In the genomic region with DNA sequence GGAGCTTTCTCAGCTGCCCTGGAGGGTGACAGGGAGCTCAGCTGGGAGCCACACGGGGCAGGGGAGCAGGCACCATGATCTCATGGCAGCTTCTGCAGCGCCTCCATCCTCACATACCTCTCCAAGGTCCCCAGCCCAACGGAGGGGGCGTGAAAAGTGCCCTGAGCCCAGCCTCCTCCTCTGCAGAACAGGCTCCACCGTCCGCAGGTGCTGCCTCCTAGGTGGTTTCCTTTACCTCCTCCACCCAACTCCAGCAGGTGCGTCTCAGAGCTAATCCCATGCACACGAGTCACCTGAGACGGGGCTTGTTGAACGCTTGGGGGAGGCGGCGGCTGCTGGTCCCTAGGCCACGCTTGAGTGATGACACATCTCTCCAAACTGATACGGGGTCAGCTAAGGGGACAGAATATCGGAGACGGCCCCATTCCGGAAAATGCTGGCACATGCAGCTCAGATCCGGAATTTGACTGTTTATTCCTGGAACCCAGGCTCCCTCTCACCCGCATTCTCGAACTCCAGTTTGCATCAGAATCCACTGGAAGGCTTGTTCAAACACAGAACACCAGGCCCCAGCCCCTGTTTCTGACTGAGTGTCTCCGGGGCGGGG, we compare ENCODE assay signal across 2 cellular contexts.
TF ChIP-seq lines count a peak whose summit lies in the region.

No MANE protein-coding gene starts in this region.

TF ChIP-seq in GM23338, 12 proteins besides CTCF, POLR2A, EP300 and RAD21:
- TF ChIP-seq, protein P1, sequence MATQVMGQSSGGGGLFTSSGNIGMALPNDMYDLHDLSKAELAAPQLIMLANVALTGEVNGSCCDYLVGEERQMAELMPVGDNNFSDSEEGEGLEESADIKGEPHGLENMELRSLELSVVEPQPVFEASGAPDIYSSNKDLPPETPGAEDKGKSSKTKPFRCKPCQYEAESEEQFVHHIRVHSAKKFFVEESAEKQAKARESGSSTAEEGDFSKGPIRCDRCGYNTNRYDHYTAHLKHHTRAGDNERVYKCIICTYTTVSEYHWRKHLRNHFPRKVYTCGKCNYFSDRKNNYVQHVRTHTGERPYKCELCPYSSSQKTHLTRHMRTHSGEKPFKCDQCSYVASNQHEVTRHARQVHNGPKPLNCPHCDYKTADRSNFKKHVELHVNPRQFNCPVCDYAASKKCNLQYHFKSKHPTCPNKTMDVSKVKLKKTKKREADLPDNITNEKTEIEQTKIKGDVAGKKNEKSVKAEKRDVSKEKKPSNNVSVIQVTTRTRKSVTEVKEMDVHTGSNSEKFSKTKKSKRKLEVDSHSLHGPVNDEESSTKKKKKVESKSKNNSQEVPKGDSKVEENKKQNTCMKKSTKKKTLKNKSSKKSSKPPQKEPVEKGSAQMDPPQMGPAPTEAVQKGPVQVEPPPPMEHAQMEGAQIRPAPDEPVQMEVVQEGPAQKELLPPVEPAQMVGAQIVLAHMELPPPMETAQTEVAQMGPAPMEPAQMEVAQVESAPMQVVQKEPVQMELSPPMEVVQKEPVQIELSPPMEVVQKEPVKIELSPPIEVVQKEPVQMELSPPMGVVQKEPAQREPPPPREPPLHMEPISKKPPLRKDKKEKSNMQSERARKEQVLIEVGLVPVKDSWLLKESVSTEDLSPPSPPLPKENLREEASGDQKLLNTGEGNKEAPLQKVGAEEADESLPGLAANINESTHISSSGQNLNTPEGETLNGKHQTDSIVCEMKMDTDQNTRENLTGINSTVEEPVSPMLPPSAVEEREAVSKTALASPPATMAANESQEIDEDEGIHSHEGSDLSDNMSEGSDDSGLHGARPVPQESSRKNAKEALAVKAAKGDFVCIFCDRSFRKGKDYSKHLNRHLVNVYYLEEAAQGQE (IDR thresholded peaks at IDR 0.05; ENCODE audit: unreplicated experiment), result no peak
- TF ChIP-seq POLR2AphosphoS5 (IDR thresholded peaks at IDR 0.05; ENCODE audit: low read depth), result no peak
- TF ChIP-seq JUNB (IDR thresholded peaks at IDR 0.05; ENCODE audit: unreplicated experiment), result no peak
- TF ChIP-seq STAT1 (IDR thresholded peaks at IDR 0.05; ENCODE audit: unreplicated experiment), result no peak
- no peak for TF ChIP-seq EZH2 (IDR thresholded peaks at IDR 0.05; ENCODE audit: low read depth, unreplicated experiment)
- TF ChIP-seq, protein P2, sequence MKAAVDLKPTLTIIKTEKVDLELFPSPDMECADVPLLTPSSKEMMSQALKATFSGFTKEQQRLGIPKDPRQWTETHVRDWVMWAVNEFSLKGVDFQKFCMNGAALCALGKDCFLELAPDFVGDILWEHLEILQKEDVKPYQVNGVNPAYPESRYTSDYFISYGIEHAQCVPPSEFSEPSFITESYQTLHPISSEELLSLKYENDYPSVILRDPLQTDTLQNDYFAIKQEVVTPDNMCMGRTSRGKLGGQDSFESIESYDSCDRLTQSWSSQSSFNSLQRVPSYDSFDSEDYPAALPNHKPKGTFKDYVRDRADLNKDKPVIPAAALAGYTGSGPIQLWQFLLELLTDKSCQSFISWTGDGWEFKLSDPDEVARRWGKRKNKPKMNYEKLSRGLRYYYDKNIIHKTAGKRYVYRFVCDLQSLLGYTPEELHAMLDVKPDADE (IDR thresholded peaks at IDR 0.05), result no peak
- no peak for TF ChIP-seq ZNF331 (CRISPR knock-in tag; IDR thresholded peaks at IDR 0.05; ENCODE audit: low read depth)

TF ChIP-seq in H1, 55 proteins besides CTCF, POLR2A, EP300 and RAD21:
- TF ChIP-seq PHF8 (conservative IDR thresholded peaks at IDR 0.05; ENCODE audit: low read depth, low read length) (no peak), CHD1 (IDR thresholded peaks at IDR 0.05; ENCODE audit: low read depth, low read length) (no peak), BRCA1 (IDR thresholded peaks at IDR 0.05; ENCODE audit: low read depth, low read length) (no peak), SIX5 (IDR thresholded peaks at IDR 0.05; ENCODE audit: low read depth, low read length) (no peak), CEBPB (IDR thresholded peaks at IDR 0.05; ENCODE audit: low read depth, low read length) (no peak), TAF1 (IDR thresholded peaks at IDR 0.05; ENCODE audit: low read depth, low read length) (no peak)
- TF ChIP-seq, protein P3, sequence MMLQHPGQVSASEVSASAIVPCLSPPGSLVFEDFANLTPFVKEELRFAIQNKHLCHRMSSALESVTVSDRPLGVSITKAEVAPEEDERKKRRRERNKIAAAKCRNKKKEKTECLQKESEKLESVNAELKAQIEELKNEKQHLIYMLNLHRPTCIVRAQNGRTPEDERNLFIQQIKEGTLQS (IDR thresholded peaks at IDR 0.05; ENCODE audit: insufficient read depth, low read depth, low read length), result no peak
